ENCODE assay signal across 2 cellular contexts in the genomic region with DNA sequence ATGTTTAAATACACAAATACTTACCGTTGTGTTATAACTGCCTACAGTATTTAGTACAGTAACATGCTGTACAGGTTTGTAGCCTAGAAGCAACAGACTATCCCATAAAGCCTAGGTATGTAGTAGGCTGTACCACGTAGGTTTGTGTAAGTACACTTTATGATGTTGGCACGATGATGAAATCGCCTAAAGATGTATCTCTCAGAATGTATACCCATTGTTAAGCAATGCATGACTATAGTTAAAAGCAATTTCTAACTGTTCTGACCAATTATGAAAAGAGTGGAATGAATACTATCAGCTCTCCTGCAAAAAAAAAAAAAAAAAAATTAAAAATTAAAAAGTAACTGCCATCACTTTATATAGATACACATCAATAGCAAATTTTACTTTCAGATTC.
TF ChIP-seq lines count a peak whose summit lies in the region.

No MANE protein-coding gene starts in this region.

TF ChIP-seq in GM12891, 5 proteins besides CTCF, POLR2A, EP300 and RAD21:
- no peak for TF ChIP-seq PAX5 (IDR thresholded peaks at IDR 0.05; ENCODE audit: insufficient read depth, low read length, severe bottlenecking)
- no peak for TF ChIP-seq TAF1 (IDR thresholded peaks at IDR 0.05; ENCODE audit: low read depth, low read length)
- TF ChIP-seq POLR2AphosphoS5 (IDR thresholded peaks at IDR 0.05; ENCODE audit: low read depth, low read length), result no peak
- TF ChIP-seq POU2F2 (IDR thresholded peaks at IDR 0.05; ENCODE audit: low read depth, low read length), result no peak
- no peak for TF ChIP-seq SPI1 (IDR thresholded peaks at IDR 0.05; ENCODE audit: low read depth, low read length)

TF ChIP-seq in K562, 482 proteins besides CTCF, POLR2A, EP300 and RAD21:
- TF ChIP-seq SIN3B (IDR thresholded peaks at IDR 0.05; ENCODE audit: low read depth), result no peak
- TF ChIP-seq, protein P1, sequence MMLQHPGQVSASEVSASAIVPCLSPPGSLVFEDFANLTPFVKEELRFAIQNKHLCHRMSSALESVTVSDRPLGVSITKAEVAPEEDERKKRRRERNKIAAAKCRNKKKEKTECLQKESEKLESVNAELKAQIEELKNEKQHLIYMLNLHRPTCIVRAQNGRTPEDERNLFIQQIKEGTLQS (IDR thresholded peaks at IDR 0.05), result peak; percentile 33; the same call in 1 of the 2 replicates
- TF ChIP-seq, protein P1 (CRISPR knock-in tag; conservative IDR thresholded peaks at IDR 0.05), result no peak
- TF ChIP-seq MYBL2 (IDR thresholded peaks at IDR 0.05; ENCODE audit: low read depth), result 0 out of 2 replicates have a peak, but pooled peaks have one; percentile 11
- TF ChIP-seq MYBL2 (CRISPR knock-in tag; IDR thresholded peaks at IDR 0.05; ENCODE audit: borderline replicate concordance), result no peak
- TF ChIP-seq CEBPG (CRISPR knock-in tag; IDR thresholded peaks at IDR 0.05), result no peak
- TF ChIP-seq CEBPG (tag; conservative IDR thresholded peaks at IDR 0.05 in 1 of 2, IDR thresholded peaks at IDR 0.05 in 1 of 2), result peak in 1 of 2 experiments; percentile 11; a peak in 1 of 4 replicates
